Comparison of ENCODE assay signal across 21 cellular contexts in genomic region chr3:15454965-15455364, GRCh38.
"Had no signal": no experiment of that assay in that cellular context is flagged by ENCODE, and none has a peak within 500 bp of the region (broad histone marks: within the 10 kb centered on the region; RNA-seq: fewer than 3 reads in every experiment).

No MANE protein-coding gene starts in this region.

- H3K79me2 ChIP-seq: hepatocyte had no signal

- H3K27ac ChIP-seq: colonic mucosa, esophagus muscularis mucosa, foreskin keratinocyte, gastroesophageal sphincter, heart left ventricle, hepatocyte, left lung, lower lobe of right lung had no signal

- H3K4me1 ChIP-seq: colonic mucosa, esophagus muscularis mucosa, foreskin keratinocyte, gastroesophageal sphincter, heart left ventricle, lower lobe of right lung had no signal

- H3K27me3 ChIP-seq: colonic mucosa, esophagus muscularis mucosa, foreskin keratinocyte, gastroesophageal sphincter, heart left ventricle, hepatocyte, left lung had no signal

- H3K4me2 ChIP-seq: hepatocyte had no signal

- H3K27ac Mint-ChIP-seq: dendritic cell treated with granulocyte-macrophage colony-stimulating factor and Interleukin-4, amounts not matched to agents 40 ng/mL and 50 ng/mL, for 4 days had no signal

- H3K4me3 Mint-ChIP-seq: dendritic cell treated with granulocyte-macrophage colony-stimulating factor and Interleukin-4, amounts not matched to agents 40 ng/mL and 50 ng/mL, for 4 days; effector memory CD8-positive, alpha-beta T cell; immature natural killer cell had no signal

- H3K9me3 Mint-ChIP-seq: dendritic cell treated with granulocyte-macrophage colony-stimulating factor and Interleukin-4, amounts not matched to agents 40 ng/mL and 50 ng/mL, for 4 days; effector memory CD8-positive, alpha-beta T cell; immature natural killer cell had no signal

- H3K4me3 ChIP-seq: colonic mucosa, esophagus muscularis mucosa, gastroesophageal sphincter, heart left ventricle, hepatocyte, left lung, lower lobe of right lung had no signal

- H3K36me3 ChIP-seq: colonic mucosa, left lung, lower lobe of right lung had no signal

- H3K9me3 ChIP-seq: colonic mucosa, esophagus muscularis mucosa, gastroesophageal sphincter, left lung, lower lobe of right lung had no signal

- H3K27me3 Mint-ChIP-seq: dendritic cell treated with granulocyte-macrophage colony-stimulating factor and Interleukin-4, amounts not matched to agents 40 ng/mL and 50 ng/mL, for 4 days; effector memory CD8-positive, alpha-beta T cell had no signal

- H2AFZ ChIP-seq: hepatocyte had no signal

- FAIRE-seq: endothelial cell of umbilical vein, frontal cortex, keratinocyte had no signal

- ATAC-seq: effector memory CD8-positive, alpha-beta T cell; foreskin keratinocyte; gastroesophageal sphincter; heart left ventricle; left cardiac atrium; left lung; left ventricle myocardium superior; lower lobe of right lung had no signal

- DNase-seq: colonic mucosa; cortex of kidney; effector CD8-positive, alpha-beta T cell; effector memory CD8-positive, alpha-beta T cell; foreskin keratinocyte; heart left ventricle; hypothalamus; immature natural killer cell; left cardiac atrium; left lung; left ventricle myocardium superior; lower lobe of right lung; mesenchymal stem cell; midbrain had no signal
